31 cellular contexts compared by ENCODE assay signal in the genomic region with DNA sequence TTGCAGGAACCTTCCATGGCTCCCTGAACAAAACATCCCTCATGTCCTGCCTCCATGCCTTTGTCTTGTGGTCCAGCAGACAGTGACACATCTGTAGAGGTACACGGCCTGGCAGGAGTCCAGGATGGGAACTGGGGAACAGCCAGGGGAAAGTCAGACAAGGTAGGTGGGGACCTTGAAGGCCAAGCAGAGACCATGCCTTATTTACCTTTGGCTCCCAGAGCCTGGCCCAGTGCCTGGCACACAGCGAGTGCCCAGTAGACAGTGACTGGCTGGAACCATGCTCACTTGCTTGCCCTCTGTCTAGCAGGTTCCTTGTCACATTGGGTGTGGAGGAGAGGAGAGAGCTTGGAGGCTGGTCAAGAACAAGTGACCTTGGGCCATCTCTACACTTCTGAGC.
DNase-seq lines count a peak whose midpoint lies in the region; ATAC-seq, FAIRE-seq and TF ChIP-seq lines count a peak whose summit lies in the region.
"Had no signal": no experiment of that assay in that cellular context is flagged by ENCODE, and none has a peak within 500 bp of the region (broad histone marks: within the 10 kb centered on the region; RNA-seq: fewer than 3 reads in every experiment).

No MANE protein-coding gene starts in this region.

- H3K9ac ChIP-seq in K562 (ENCODE audit: insufficient read depth in 1 of 2, low read depth in 2 of 2, low read length in 2 of 2) (no peak overlapping the region), trophoblast cell (ENCODE audit: low read length) (no peak overlapping the region)
- H3K9ac ChIP-seq: BLaER1, parathyroid adenoma had no signal

- no peaks in the 10 kb centered on the region for H3K79me2 ChIP-seq in K562 (ENCODE audit: control insufficient read depth, insufficient read depth, low read length)
- peaks cover 6% of the 10 kb centered on the region for H3K79me2 ChIP-seq in trophoblast cell (ENCODE audit: control insufficient read depth, insufficient read depth, low read length, poor library complexity)
- H3K79me2 ChIP-seq: parathyroid adenoma had no signal

- no peak for TF ChIP-seq RAD21 in K562 (CRISPR knock-in tag; conservative IDR thresholded peaks at IDR 0.05 in 1 of 2, IDR thresholded peaks at IDR 0.05 in 1 of 2)

- H3K4ac ChIP-seq in trophoblast cell (ENCODE audit: low read depth, low read length) = peak overlapping the region; percentile 57

- H3K27me3 ChIP-seq in K562 (ENCODE audit: control insufficient read depth in 2 of 2, insufficient read depth in 2 of 2, low read length in 2 of 2) = peaks cover 55 to 61% of the 10 kb centered on the region in 2 experiments
- no peaks in the 10 kb centered on the region for H3K27me3 ChIP-seq in trophoblast cell (ENCODE audit: insufficient read depth, low read length)
- H3K27me3 ChIP-seq in lower lobe of right lung (ENCODE audit: low read depth) = no peaks in the 10 kb centered on the region
- H3K27me3 ChIP-seq: BLaER1, upper lobe of left lung had no signal

- no peak overlapping the region for H3K4me3 Mint-ChIP-seq in effector memory CD8-positive, alpha-beta T cell
- H3K4me3 Mint-ChIP-seq: activated B cell treated with CpG ODN at 0.5 μM for 24 hours; activated naive CD8-positive, alpha-beta T cell treated with anti-CD3 and anti-CD28 coated beads, Interleukin-2, amount 50 U/mL, for 24 hours; central memory CD8-positive, alpha-beta T cell; dendritic cell treated with granulocyte-macrophage colony-stimulating factor and Interleukin-4, amounts not matched to agents 40 ng/mL and 50 ng/mL, for 4 days; endodermal cell; H9 had no signal

- no peaks in the 10 kb centered on the region for H3K9me3 Mint-ChIP-seq in effector memory CD8-positive, alpha-beta T cell
- H3K9me3 Mint-ChIP-seq: activated B cell treated with CpG ODN at 0.5 μM for 24 hours; activated naive CD8-positive, alpha-beta T cell treated with anti-CD3 and anti-CD28 coated beads, Interleukin-2, amount 50 U/mL, for 24 hours; central memory CD8-positive, alpha-beta T cell; dendritic cell treated with granulocyte-macrophage colony-stimulating factor and Interleukin-4, amounts not matched to agents 40 ng/mL and 50 ng/mL, for 4 days; endodermal cell; H9 had no signal

- 0% methylated on average over 2 of the region's 2 CpGs for WGBS in K562 (ENCODE audit: insufficient coverage, low coverage, missing lambda C conversion rate)
- WGBS in trophoblast cell (ENCODE audit: extremely low coverage, insufficient coverage, insufficient read length) = no CpG with 5 or more reads among the region's 2 CpGs

- H3K36me3 ChIP-seq in K562 (ENCODE audit: control insufficient read depth, insufficient read depth, low read length) (no peaks in the 10 kb centered on the region), trophoblast cell (ENCODE audit: control insufficient read depth in 1 of 2, insufficient read depth in 2 of 2, low read length in 2 of 2) (no peaks in the 10 kb centered on the region), lower lobe of right lung (no peaks in the 10 kb centered on the region)
- H3K36me3 ChIP-seq: upper lobe of left lung had no signal

- POLR2A ChIA-PET in K562 (lab: Yijun Ruan, JAX) = interaction anchor here (0.5 to 1.0 kb wide), 2 partner anchors 25 to 900 kb away, joined by 3 to 4 read pairs; no protein-coding TSS in a partner anchor

- H2AK5ac ChIP-seq in trophoblast cell (ENCODE audit: low read length) = peak overlapping the region; percentile 16

- no peak for TF ChIP-seq EP300 in K562 (IDR thresholded peaks at IDR 0.05; ENCODE audit: low read length)

- ATAC-seq in K562 = no peak
- peak; percentile 71 for ATAC-seq in left lobe of liver
- ATAC-seq in effector memory CD8-positive, alpha-beta T cell (replicated peaks) = no peak
- ATAC-seq in lower lobe of right lung = no peak
- no peak for ATAC-seq in GM21447 (IDR thresholded peaks at IDR 0.05; ENCODE audit: unreplicated experiment)
- ATAC-seq: activated naive CD8-positive, alpha-beta T cell treated with anti-CD3 and anti-CD28 coated beads, Interleukin-2, amount 50 U/mL, for 24 hours; sciatic nerve had no signal

- H4K91ac ChIP-seq in trophoblast cell (ENCODE audit: low read depth, low read length) = peak overlapping the region; percentile 78

- no peaks in the 10 kb centered on the region for H4K20me1 ChIP-seq in K562 (replicated peaks; ENCODE audit: control insufficient read depth, insufficient read depth, low read length)

- H3K4me3 ChIP-seq in K562 = no peak overlapping the region
- no peak overlapping the region for H3K4me3 ChIP-seq in trophoblast cell (ENCODE audit: low read depth, low read length)
- no peak overlapping the region for H3K4me3 ChIP-seq in lower lobe of right lung
- H3K4me3 ChIP-seq: BLaER1, SK-N-MC, upper lobe of left lung had no signal

- peak overlapping the region; percentile 93 for H3K18ac ChIP-seq in trophoblast cell (ENCODE audit: low read length)

- CTCF ChIA-PET in K562 (lab: Yijun Ruan, JAX; ENCODE audit: low intra/inter-chr PET ratio) = no interaction called here

- no peak for TF ChIP-seq POLR2A in K562 (conservative IDR thresholded peaks at IDR 0.05)

- H2BK120ac ChIP-seq in trophoblast cell (ENCODE audit: insufficient read depth, low read length, poor library complexity) = peak overlapping the region; percentile 74

- peaks cover 29% of the 10 kb centered on the region for H3K79me1 ChIP-seq in trophoblast cell (ENCODE audit: low read length)

- no peak overlapping the region for H3K23ac ChIP-seq in trophoblast cell (ENCODE audit: low read length)

- no peaks in the 10 kb centered on the region for H3K9me1 ChIP-seq in K562 (ENCODE audit: control insufficient read depth, insufficient read depth, low read length)

- no peaks in the 10 kb centered on the region for H3K4me1 ChIP-seq in K562 (replicated peaks in 1 of 2; ENCODE audit: control insufficient read depth in 2 of 2, insufficient read depth in 2 of 2, low read length in 2 of 2)
- H3K4me1 ChIP-seq in trophoblast cell (ENCODE audit: control insufficient read depth in 1 of 2, insufficient read depth in 2 of 2, low read length in 2 of 2) = peaks cover 33 to 44% of the 10 kb centered on the region in 2 experiments
- peaks cover 15% of the 10 kb centered on the region for H3K4me1 ChIP-seq in lower lobe of right lung
- H3K4me1 ChIP-seq: BLaER1 had no signal

- H3K14ac ChIP-seq in trophoblast cell (ENCODE audit: low read length) = peak overlapping the region; percentile 55

- TF ChIP-seq CTCF in K562 (IDR thresholded peaks at IDR 0.05 in 2 of 3, conservative IDR thresholded peaks at IDR 0.05 in 1 of 3; ENCODE audit: insufficient read depth in 2 of 3, low read depth in 1 of 3, low read length in 3 of 3) (no peak), lower lobe of right lung (IDR thresholded peaks at IDR 0.05) (no peak)

- DNase-seq in COLO668 (lab: John Stamatoyannopoulos, UW; ENCODE audit: unreplicated experiment) (peak; percentile 31), K562 (ENCODE audit: extremely low read depth in 1 of 4, low spot score in 3 of 4) (no peak), left lobe of liver (ENCODE audit: low spot score) (peak; percentile 60), trophoblast cell (no peak), NCI-H2196 (lab: John Stamatoyannopoulos, UW; ENCODE audit: unreplicated experiment) (no peak), lower lobe of right lung (no peak)
- DNase-seq in effector memory CD8-positive, alpha-beta T cell = no peak
- DNase-seq: activated B cell treated with CpG ODN at 0.5 μM for 24 hours; activated CD4-positive, alpha-beta T cell treated with anti-CD3 and anti-CD28 coated beads, Interleukin-2, amount 50 U/mL, for 1 hour; activated naive CD8-positive, alpha-beta T cell treated with anti-CD3 and anti-CD28 coated beads, Interleukin-2, amount 50 U/mL, for 24 hours; activated T-cell treated with anti-CD3 and anti-CD28 coated beads, Interleukin-2, amount 50 U/mL, for 48 hours; H9; islet precursor cell; Kasumi-1; MV-4-11; NCI-H1436 treated with DMSO at 0.1 percent for 48 hours; NCI-H2107; NCI-H446 treated with DMSO at 0.1 percent for 48 hours; RPMI8226; stimulated activated CD4-positive, alpha-beta T cell treated with anti-CD3 and anti-CD28 coated beads, Interleukin-4, amount 100 ng/mL, for 4 hours; T-helper 1 cell; upper lobe of left lung had no signal

- in situ Hi-C loops in K562 (cut with MboI) = no loop called here

- FAIRE-seq in K562 (lab: Jason Lieb, UNC) = no peak
- FAIRE-seq: GM12891 had no signal

- H2BK12ac ChIP-seq in trophoblast cell (ENCODE audit: low read length) = peak overlapping the region; percentile 90

- peaks cover 38 to 49% of the 10 kb centered on the region in 2 donors for H3K27me3 Mint-ChIP-seq in effector memory CD8-positive, alpha-beta T cell
- H3K27me3 Mint-ChIP-seq: activated B cell treated with CpG ODN at 0.5 μM for 24 hours; dendritic cell treated with granulocyte-macrophage colony-stimulating factor and Interleukin-4, amounts not matched to agents 40 ng/mL and 50 ng/mL, for 4 days had no signal

- H3K27ac ChIP-seq in K562 (ENCODE audit: extremely low read depth, low read depth, low read length) (no peak overlapping the region), trophoblast cell (ENCODE audit: low read depth, low read length) (peak overlapping the region; percentile 62), lower lobe of right lung (no peak overlapping the region)
- H3K27ac ChIP-seq: BLaER1, parathyroid adenoma, SK-N-MC, upper lobe of left lung had no signal

- no peaks in the 10 kb centered on the region for H3K4me1 Mint-ChIP-seq in effector memory CD8-positive, alpha-beta T cell (ENCODE audit: low read depth in 2 of 2)
- H3K4me1 Mint-ChIP-seq: central memory CD8-positive, alpha-beta T cell had no signal

- H3K36me3 Mint-ChIP-seq in effector memory CD8-positive, alpha-beta T cell (ENCODE audit: insufficient read depth) = no peaks in the 10 kb centered on the region

- H4K12ac ChIP-seq in trophoblast cell (ENCODE audit: low read depth, low read length) = no peak overlapping the region

- no peak overlapping the region for H2AFZ ChIP-seq in K562 (ENCODE audit: low read depth, low read length)
- H2AFZ ChIP-seq in trophoblast cell (ENCODE audit: insufficient read depth, low read length, poor library complexity) = peak overlapping the region; percentile 4
- H2AFZ ChIP-seq: parathyroid adenoma had no signal

- no TSS peak for BruUV-seq in K562 (replicated peaks; lab: Mats Ljungman, UMichigan)

- peak overlapping the region; percentile 8 for H4K8ac ChIP-seq in trophoblast cell (ENCODE audit: low read depth, low read length)

- H3K9me3 ChIP-seq in K562 (replicated peaks; ENCODE audit: control insufficient read depth, insufficient read depth, low read depth, low read length) (no peaks in the 10 kb centered on the region), trophoblast cell (ENCODE audit: insufficient read depth, low read depth, low read length) (no peaks in the 10 kb centered on the region), lower lobe of right lung (no peaks in the 10 kb centered on the region)
- H3K9me3 ChIP-seq: upper lobe of left lung had no signal

- H3K4me2 ChIP-seq in K562 (ENCODE audit: insufficient read depth, low read length) (no peak overlapping the region), trophoblast cell (ENCODE audit: low read length) (no peak overlapping the region)
- H3K4me2 ChIP-seq: BLaER1 had no signal

- H3K27ac Mint-ChIP-seq in effector memory CD8-positive, alpha-beta T cell = no peak overlapping the region
- H3K27ac Mint-ChIP-seq: activated B cell treated with CpG ODN at 0.5 μM for 24 hours; activated naive CD8-positive, alpha-beta T cell treated with anti-CD3 and anti-CD28 coated beads, Interleukin-2, amount 50 U/mL, for 24 hours; dendritic cell treated with granulocyte-macrophage colony-stimulating factor and Interleukin-4, amounts not matched to agents 40 ng/mL and 50 ng/mL, for 4 days; H9 had no signal

- peak overlapping the region; percentile 5 for H2BK5ac ChIP-seq in trophoblast cell (ENCODE audit: low read depth, low read length, poor library complexity)

- intact Hi-C loops in K562 (cut with micrococcal nuclease) = no loop called here
- intact Hi-C loops in lower lobe of right lung (cut with DNase I) = no loop called here

Comparison
In these comparisons a context has a peak if more than half of its experiments do, and no peak if none do; other contexts are left out.
1. DNase-seq: peak in COLO668 (single experiment) and left lobe of liver (single experiment); none in K562 (0 of 4), trophoblast cell (0 of 2), NCI-H2196 (single experiment), effector memory CD8-positive, alpha-beta T cell (0 of 3) and lower lobe of right lung (single experiment).